10 cellular contexts compared by ENCODE assay signal in the genomic region with DNA sequence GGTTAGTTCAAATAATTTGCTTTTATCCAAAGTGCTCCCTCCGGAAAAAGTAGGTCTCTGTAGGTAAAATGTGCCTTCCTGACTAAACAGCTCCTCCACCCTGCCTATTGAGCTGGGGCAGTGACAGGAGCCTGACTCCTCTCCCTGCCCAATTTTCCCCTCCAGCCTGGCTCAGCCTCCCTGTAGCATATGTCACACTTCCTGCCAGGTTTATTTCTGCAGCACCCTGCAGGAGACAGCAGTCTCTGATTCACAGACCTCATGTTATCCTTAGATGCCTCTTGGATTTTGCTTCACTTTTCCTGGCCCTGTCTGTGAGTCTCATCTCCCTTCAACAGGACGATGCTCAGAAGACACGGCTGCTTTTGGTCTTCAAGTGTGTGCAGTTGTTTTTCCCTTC. TPM values are rescaled to one million over a fixed set of nuclear protein-coding genes. Genes with fewer than 3 reads are reported as not detected.
DNase-seq lines count a peak whose midpoint lies in the region; ATAC-seq, FAIRE-seq and TF ChIP-seq lines count a peak whose summit lies in the region.
"Had no signal": no experiment of that assay in that cellular context is flagged by ENCODE, and none has a peak within 500 bp of the region (broad histone marks: within the 10 kb centered on the region; RNA-seq: fewer than 3 reads in every experiment).

No MANE protein-coding gene starts in this region.

- peaks cover 19% of the 10 kb centered on the region for H3K4me1 Mint-ChIP-seq in astrocyte (ENCODE audit: low read depth, unreplicated experiment)
- H3K4me1 Mint-ChIP-seq in activated T-cell treated with anti-CD3 and anti-CD28 coated beads, Interleukin-2, amount 50 U/mL, for 72 hours (ENCODE audit: low read depth) = no peaks in the 10 kb centered on the region

- H3K36me3 ChIP-seq in astrocyte (ENCODE audit: insufficient read depth, low read length) = peaks cover 14% of the 10 kb centered on the region

- no peaks in the 10 kb centered on the region for H3K27me3 Mint-ChIP-seq in astrocyte (ENCODE audit: low read depth, unreplicated experiment)
- no peaks in the 10 kb centered on the region for H3K27me3 Mint-ChIP-seq in activated T-cell treated with anti-CD3 and anti-CD28 coated beads, Interleukin-2, amount 50 U/mL, for 72 hours (ENCODE audit: low read depth)

- DNase-seq in NCI-H82 (lab: John Stamatoyannopoulos, UW) (peak; percentile 7), NCI-H82 treated with DMSO at 0.1 percent for 48 hours (lab: John Stamatoyannopoulos, UW; ENCODE audit: unreplicated experiment) (no peak), astrocyte (ENCODE audit: low read depth) (peak; percentile 36), hepatic stellate cell (ENCODE audit: low spot score) (peak; percentile 55), stromal cell of bone marrow (ENCODE audit: low read depth) (peak; percentile 41), NCI-H128 (lab: John Stamatoyannopoulos, UW; ENCODE audit: unreplicated experiment) (no peak), SIG-M5 treated with dmso at 0.1 percent for 504 hours (lab: John Stamatoyannopoulos, UW; ENCODE audit: unreplicated experiment) (no peak)
- DNase-seq in activated T-cell treated with anti-CD3 and anti-CD28 coated beads, Interleukin-2, amount 50 U/mL, for 72 hours = no peak
- DNase-seq: KBM-7 had no signal

- H3K9ac ChIP-seq in astrocyte (ENCODE audit: low read length) = peak overlapping the region; percentile 3

- H3K4me1 ChIP-seq in astrocyte (ENCODE audit: insufficient read depth, low read length) = peaks cover 10% of the 10 kb centered on the region

- peak; percentile 32 for FAIRE-seq in astrocyte (lab: Jason Lieb, UNC)
- FAIRE-seq: TTC549 had no signal

- H3K4me3 Mint-ChIP-seq in astrocyte (ENCODE audit: unreplicated experiment) = no peak overlapping the region
- H3K4me3 Mint-ChIP-seq in activated T-cell treated with anti-CD3 and anti-CD28 coated beads, Interleukin-2, amount 50 U/mL, for 72 hours = no peak overlapping the region

- no peak for TF ChIP-seq CTCF in astrocyte (IDR thresholded peaks at IDR 0.05; ENCODE audit: insufficient read depth, low read depth, low read length)

- no peak overlapping the region for H3K4me3 ChIP-seq in astrocyte (ENCODE audit: insufficient read depth, low read depth, low read length)

- no peak overlapping the region for H3K27ac ChIP-seq in astrocyte (ENCODE audit: low read depth, low read length)

- H3K36me3 Mint-ChIP-seq in astrocyte (ENCODE audit: low read depth, unreplicated experiment) = peaks cover 12% of the 10 kb centered on the region
- peaks cover 0 to 3% of the 10 kb centered on the region in 2 donors for H3K36me3 Mint-ChIP-seq in activated T-cell treated with anti-CD3 and anti-CD28 coated beads, Interleukin-2, amount 50 U/mL, for 72 hours (ENCODE audit: insufficient read depth in 2 of 2)

- no peaks in the 10 kb centered on the region for H3K9me3 Mint-ChIP-seq in astrocyte (ENCODE audit: unreplicated experiment)
- H3K9me3 Mint-ChIP-seq in activated T-cell treated with anti-CD3 and anti-CD28 coated beads, Interleukin-2, amount 50 U/mL, for 72 hours = no peaks in the 10 kb centered on the region

- no peak overlapping the region for H2AFZ ChIP-seq in astrocyte (ENCODE audit: low read depth, low read length)

- no peaks in the 10 kb centered on the region for H3K79me2 ChIP-seq in astrocyte (ENCODE audit: insufficient read depth, low read length)

- peak overlapping the region; percentile 27 for H3K4me2 ChIP-seq in astrocyte (ENCODE audit: low read length)

- H4K20me1 ChIP-seq in astrocyte (ENCODE audit: insufficient read depth, low read length) = no peaks in the 10 kb centered on the region

- ATAC-seq in activated T-cell treated with anti-CD3 and anti-CD28 coated beads, Interleukin-2, amount 50 U/mL, for 72 hours (replicated peaks in 1 of 2) = no peak

- no peaks in the 10 kb centered on the region for H3K27me3 ChIP-seq in astrocyte (ENCODE audit: insufficient read depth, low read length)

- H3K27ac Mint-ChIP-seq in astrocyte (ENCODE audit: unreplicated experiment) = no peak overlapping the region
- H3K27ac Mint-ChIP-seq in activated T-cell treated with anti-CD3 and anti-CD28 coated beads, Interleukin-2, amount 50 U/mL, for 72 hours = no peak overlapping the region

- no peaks in the 10 kb centered on the region for H3K9me3 ChIP-seq in astrocyte (ENCODE audit: insufficient read depth, low read depth, low read length)

RNA-seq across cellular contexts. Expression of gene SLC36A1, which starts 33.5 kb away (rescaled TPM):
- total RNA-seq in astrocyte = 6.0 and 6.4 TPM in 2 replicates
- 1 to 10 TPM; 3.4 to 5.8 TPM for total RNA-seq in activated T-cell treated with anti-CD3 and anti-CD28 coated beads, Interleukin-2, amount 50 U/mL, for 72 hours

Comparison
In these comparisons a context has a peak if more than half of its experiments do, and no peak if none do; other contexts are left out.
1. DNase-seq: peak in NCI-H82 (single experiment), astrocyte (single experiment), hepatic stellate cell (single experiment) and stromal cell of bone marrow (single experiment); none in NCI-H82 treated with DMSO at 0.1 percent for 48 hours (single experiment), NCI-H128 (single experiment), activated T-cell treated with anti-CD3 and anti-CD28 coated beads, Interleukin-2, amount 50 U/mL, for 72 hours (0 of 2) and SIG-M5 treated with dmso at 0.1 percent for 504 hours (single experiment).